Comparison of ENCODE assay signal across 8 cellular contexts in genomic region chr3:186782542-186783069, GRCh38. TPM values are rescaled to one million over a fixed set of nuclear protein-coding genes. Genes with fewer than 3 reads are reported as not detected.
DNase-seq lines count a peak whose midpoint lies in the region; ATAC-seq, FAIRE-seq and TF ChIP-seq lines count a peak whose summit lies in the region.

No MANE protein-coding gene starts in this region.

- H3K36me3 ChIP-seq in KMS-11 (ENCODE audit: insufficient read depth) (peaks cover 35% of the 10 kb centered on the region), ascending aorta (peaks cover 33 to 36% of the 10 kb centered on the region in 2 donors), keratinocyte (ENCODE audit: control insufficient read depth in 2 of 2, extremely low read depth in 1 of 2, insufficient read depth in 2 of 2, low read length in 2 of 2) (peaks cover 28 to 33% of the 10 kb centered on the region in 2 experiments), subcutaneous abdominal adipose tissue (ENCODE audit: control insufficient read depth in 5 of 5, insufficient read depth in 5 of 5, low read length in 5 of 5) (peaks cover 30 to 33% (median 32%) of the 10 kb centered on the region in 5 donors)

- H3K9me3 ChIP-seq in AG04450 (ENCODE audit: control insufficient read depth, insufficient read depth, low read length), result 0 out of 2 replicates have a peak, but pooled peaks cover 4% of the 10 kb centered on the region
- H3K9me3 ChIP-seq in ascending aorta, result no peaks in the 10 kb centered on the region
- no peaks in the 10 kb centered on the region for H3K9me3 ChIP-seq in keratinocyte (ENCODE audit: control insufficient read depth, low read depth, low read length)
- H3K9me3 ChIP-seq in subcutaneous abdominal adipose tissue (ENCODE audit: control insufficient read depth in 5 of 5, low read length in 5 of 5), result no peaks in the 10 kb centered on the region

- CTCF ChIA-PET in AG04450 (lab: Charles Lee), result interaction anchor here (1.3 to 3.8 kb wide), 3 partner anchors 39 to 168 kb away, joined by 4 to 15 read pairs (median 6); no protein-coding TSS in a partner anchor

- peaks cover 36% of the 10 kb centered on the region for H4K20me1 ChIP-seq in KMS-11 (ENCODE audit: insufficient read depth)
- peaks cover 31% of the 10 kb centered on the region for H4K20me1 ChIP-seq in keratinocyte (ENCODE audit: control insufficient read depth, extremely low read depth, insufficient read depth, low read length)

- FAIRE-seq in keratinocyte (lab: Jason Lieb, UNC), result no peak

- H3K27ac ChIP-seq in AG04450 (ENCODE audit: low read depth, low read length) (peak overlapping the region; percentile 98), KMS-11 (peak overlapping the region; percentile 95), ascending aorta (peak overlapping the region; percentile 98), keratinocyte (ENCODE audit: control insufficient read depth, insufficient read depth, low read length) (peak overlapping the region; percentile 100), subcutaneous abdominal adipose tissue (ENCODE audit: low read depth, low read length) (peak overlapping the region; percentile 100)

- H3K9me1 ChIP-seq in keratinocyte (ENCODE audit: control insufficient read depth, extremely low read depth, insufficient read depth, low read length), result no peaks in the 10 kb centered on the region

- intact Hi-C loops in ascending aorta (cut with DNase I), result loop anchor here (2.0 to 10.0 kb wide), 4 partner anchors 24 to 848 kb away; partner anchors contain the start of genes DNAJB11, RFC4, ST6GAL1 and TRA2B

- H3K4me1 ChIP-seq in KMS-11 (ENCODE audit: low read depth, poor library complexity, severe bottlenecking) (peaks cover 37% of the 10 kb centered on the region), ascending aorta (peaks cover 10 to 28% of the 10 kb centered on the region in 2 donors), keratinocyte (ENCODE audit: control insufficient read depth, extremely low read depth, insufficient read depth, low read length) (peaks cover 19% of the 10 kb centered on the region), subcutaneous abdominal adipose tissue (ENCODE audit: control insufficient read depth in 5 of 5, insufficient read depth in 5 of 5, low read length in 5 of 5) (peaks cover 10 to 46% (median 42%) of the 10 kb centered on the region in 5 donors)

- peaks cover 43% of the 10 kb centered on the region for H3K79me2 ChIP-seq in KMS-11 (ENCODE audit: insufficient read depth, low read depth)
- H3K79me2 ChIP-seq in keratinocyte (ENCODE audit: control insufficient read depth, insufficient read depth, low read length), result peaks cover 44% of the 10 kb centered on the region

- dilution Hi-C loops in keratinocyte (cut with MboI; ENCODE audit: extremely low pct_ligation_motif_present, low sequenced_read_pairs), result no loop called here

- no peak for TF ChIP-seq CTCF in AG04450 (IDR thresholded peaks at IDR 0.05; ENCODE audit: low read depth, low read length)
- TF ChIP-seq CTCF in KMS-11 (conservative IDR thresholded peaks at IDR 0.05; ENCODE audit: low read depth, low read length), result no peak
- TF ChIP-seq CTCF in ascending aorta (IDR thresholded peaks at IDR 0.05), result no peak
- TF ChIP-seq CTCF in keratinocyte (optimal IDR thresholded peaks at IDR 0.05 in 1 of 3, IDR thresholded peaks at IDR 0.05 in 1 of 3, conservative IDR thresholded peaks at IDR 0.05 in 1 of 3; ENCODE audit: extremely low read depth in 1 of 3, insufficient read depth in 2 of 3, low read length in 3 of 3), result no peak

- POLR2A ChIA-PET in AG04450 (lab: Yijun Ruan, JAX), result interaction anchor here (0.6 to 2.7 kb wide), 21 partner anchors 10 to 845 kb away, joined by 3 to 36 read pairs (median 6); partner anchors contain the start of genes DNAJB11, ETV5, RPL39L and TBCCD1

- H3K9ac ChIP-seq in KMS-11, result peak overlapping the region; percentile 98
- peak overlapping the region; percentile 100 for H3K9ac ChIP-seq in keratinocyte (ENCODE audit: control insufficient read depth, extremely low read depth, insufficient read depth, low read length)
- H3K9ac ChIP-seq in subcutaneous abdominal adipose tissue (ENCODE audit: low read length in 5 of 5), result peak overlapping the region; percentile 29 to 100 (median 100)

- H3K4me3 ChIP-seq in AG04450 (ENCODE audit: low read depth, low read length) (peak overlapping the region; percentile 100), KMS-11 (IDR thresholded peaks at IDR 0.05; ENCODE audit: insufficient read depth, low read depth, low read length) (peak overlapping the region; percentile 91), ascending aorta (peak overlapping the region; percentile 88 to 94), keratinocyte (ENCODE audit: control insufficient read depth in 2 of 3, extremely low read depth in 1 of 3, insufficient read depth in 2 of 3, low read depth in 1 of 3, low read length in 3 of 3) (peak overlapping the region; percentile 93 to 99 (median 98)), subcutaneous abdominal adipose tissue (ENCODE audit: low read depth in 1 of 5, low read length in 5 of 5) (peak overlapping the region; percentile 90 to 100 (median 100))

- H3K4me2 ChIP-seq in KMS-11 (peak overlapping the region; percentile 83), keratinocyte (ENCODE audit: control insufficient read depth, extremely low read depth, insufficient read depth, low read depth, low read length) (peak overlapping the region; percentile 88)

- H2AFZ ChIP-seq in KMS-11 (ENCODE audit: low read depth) (peak overlapping the region; percentile 86), keratinocyte (ENCODE audit: control insufficient read depth, low read length) (peak overlapping the region; percentile 95)

- DNase-seq in AG04450 (ENCODE audit: low read depth, low spot score) (no peak), ascending aorta (ENCODE audit: low spot score in 2 of 2) (no peak), keratinocyte (ENCODE audit: low read depth, low spot score) (no peak)
- no peak for DNase-seq in stimulated activated naive CD4-positive, alpha-beta T cell treated with Interleukin-2 at 50 U/mL for 16 hours (lab: John Stamatoyannopoulos, UW)

- H3K27me3 ChIP-seq in AG04450 (ENCODE audit: control insufficient read depth, insufficient read depth, low read length), result no peaks in the 10 kb centered on the region
- no peaks in the 10 kb centered on the region for H3K27me3 ChIP-seq in KMS-11 (ENCODE audit: insufficient read depth, low read depth)
- H3K27me3 ChIP-seq in ascending aorta, result no peaks in the 10 kb centered on the region
- no peaks in the 10 kb centered on the region for H3K27me3 ChIP-seq in keratinocyte (ENCODE audit: control insufficient read depth, extremely low read depth, insufficient read depth, low read length)
- H3K27me3 ChIP-seq in subcutaneous abdominal adipose tissue (ENCODE audit: control insufficient read depth in 5 of 5, insufficient read depth in 4 of 5, low read length in 5 of 5), result no peaks in the 10 kb centered on the region

- ATAC-seq in GM18909 (IDR thresholded peaks at IDR 0.05; ENCODE audit: poor library complexity, unreplicated experiment) (peak; percentile 26), HG03469 (IDR thresholded peaks at IDR 0.05; ENCODE audit: unreplicated experiment) (no peak)

RNA-seq across cellular contexts. Expression of gene EIF4A2, which starts 0.8 kb away (rescaled TPM):
- polyA plus RNA-seq in AG04450 (2011; rRNA removed) (498 and 774 TPM in 2 replicates), keratinocyte (208 to 568 TPM (median 416 TPM) in 3 replicates)
- polyA minus RNA-seq in AG04450 (2011; rRNA and poly(A)+ RNA removed), result 260 and 394 TPM in 2 replicates
- total RNA-seq in ascending aorta, result 260 TPM
- polyA plus RNA-seq in keratinocyte (2011; ENCODE audit: low read depth), result 372 TPM
- polyA plus RNA-seq in keratinocyte (2011; cell fraction: cytosol; rRNA removed), result 180 and 268 TPM in 2 replicates
- polyA plus RNA-seq in keratinocyte (2011; cell fraction: nucleus; rRNA removed), result 553 and 969 TPM in 2 replicates
- 143 and 560 TPM in 2 replicates for polyA plus RNA-seq in keratinocyte (2012; ENCODE audit: low replicate concordance)
- 56.3 to 311 TPM (median 141 TPM) in 3 replicates for polyA minus RNA-seq in keratinocyte
- 79.4 TPM for polyA minus RNA-seq in keratinocyte (2011; cell fraction: cytosol; rRNA and poly(A)+ RNA removed)
- 212 and 350 TPM in 2 replicates for polyA minus RNA-seq in keratinocyte (2011; cell fraction: nucleus; rRNA and poly(A)+ RNA removed)

RNA-seq across cellular contexts. Expression of gene RFC4, which starts 23.7 kb away (rescaled TPM):
- 7.3 and 9.4 TPM in 2 replicates for polyA plus RNA-seq in AG04450 (2011; rRNA removed)
- polyA minus RNA-seq in AG04450 (2011; rRNA and poly(A)+ RNA removed), result 3.5 and 4.0 TPM in 2 replicates
- total RNA-seq in ascending aorta, result 23.8 TPM
- polyA plus RNA-seq in keratinocyte, result 8.1 to 22.8 TPM (median 19.7 TPM) in 3 replicates
- 10.3 TPM for polyA plus RNA-seq in keratinocyte (2011; ENCODE audit: low read depth)
- polyA plus RNA-seq in keratinocyte (2011; cell fraction: cytosol; rRNA removed), result 9.1 and 12.3 TPM in 2 replicates
- polyA plus RNA-seq in keratinocyte (2011; cell fraction: nucleus; rRNA removed), result 15.4 and 24.0 TPM in 2 replicates
- polyA plus RNA-seq in keratinocyte (2012; ENCODE audit: low replicate concordance), result 13.8 and 22.8 TPM in 2 replicates
- polyA minus RNA-seq in keratinocyte, result 1.9 to 9.9 TPM (median 6.5 TPM) in 3 replicates
- polyA minus RNA-seq in keratinocyte (2011; cell fraction: cytosol; rRNA and poly(A)+ RNA removed), result 3.1 TPM
- polyA minus RNA-seq in keratinocyte (2011; cell fraction: nucleus; rRNA and poly(A)+ RNA removed), result 2.2 and 4.3 TPM in 2 replicates

RNA-seq across cellular contexts. Expression of gene ADIPOQ, which starts 59.9 kb away (rescaled TPM):
- not detected in 2 replicates for polyA plus RNA-seq in AG04450 (2011; rRNA removed)
- polyA minus RNA-seq in AG04450 (2011; rRNA and poly(A)+ RNA removed), result not detected in 2 replicates
- total RNA-seq in ascending aorta, result 8.2 TPM
- polyA plus RNA-seq in keratinocyte, result not detected in 3 replicates
- not detected for polyA plus RNA-seq in keratinocyte (2011; ENCODE audit: low read depth)
- polyA plus RNA-seq in keratinocyte (2011; cell fraction: cytosol; rRNA removed), result not detected in 2 replicates
- polyA plus RNA-seq in keratinocyte (2011; cell fraction: nucleus; rRNA removed), result not detected in 2 replicates
- not detected in 2 replicates for polyA plus RNA-seq in keratinocyte (2012; ENCODE audit: low replicate concordance)
- polyA minus RNA-seq in keratinocyte, result not detected in 3 replicates
- polyA minus RNA-seq in keratinocyte (2011; cell fraction: cytosol; rRNA and poly(A)+ RNA removed), result not detected
- not detected in 2 replicates for polyA minus RNA-seq in keratinocyte (2011; cell fraction: nucleus; rRNA and poly(A)+ RNA removed)
